Comparison of ENCODE assay signal across 8 cellular contexts in genomic region chr1:19799877-19800804, GRCh38. TPM values are rescaled to one million over a fixed set of nuclear protein-coding genes. Genes with fewer than 3 reads are reported as not detected.
A peak's percentile ranks its signal among the peaks of the same experiment; 100 is the strongest.
DNase-seq lines count a peak whose midpoint lies in the region; ATAC-seq and TF ChIP-seq lines count a peak whose summit lies in the region.

Gene TMCO4 (minus strand): TSS chr1:19799916. CDS start chr1:19780758, 19,158 bp downstream.

- peaks cover 8% of the 10 kb centered on the region for H3K79me1 ChIP-seq in mesenchymal stem cell (replicated peaks; ENCODE audit: low read length, poor library complexity, severe bottlenecking)

- peak within 1 kb of the TSS; percentile 77 for H3K4me3 ChIP-seq in endodermal cell (ENCODE audit: low read length)
- H3K4me3 ChIP-seq in mesenchymal stem cell (ENCODE audit: insufficient read depth in 1 of 2, low read depth in 1 of 2, low read length in 2 of 2): peak within 1 kb of the TSS; percentile 67 to 82

- peak within 1 kb of the TSS; percentile 84 for H2BK15ac ChIP-seq in mesenchymal stem cell (ENCODE audit: low read depth, poor library complexity, severe bottlenecking)

- peak within 1 kb of the TSS; percentile 60 for H2AK5ac ChIP-seq in mesenchymal stem cell (ENCODE audit: low read length, severe bottlenecking)

- no peaks in the 10 kb centered on the region for H3K9me3 Mint-ChIP-seq in endodermal cell

- peaks cover 11% of the 10 kb centered on the region for H3K4me1 Mint-ChIP-seq in endodermal cell

- no peaks in the 10 kb centered on the region for H3K36me3 Mint-ChIP-seq in endodermal cell (ENCODE audit: low read depth)

- ATAC-seq in GM21576 (IDR thresholded peaks at IDR 0.05; ENCODE audit: unreplicated experiment): no peak

- H3K27me3 ChIP-seq in endodermal cell (ENCODE audit: control insufficient read depth, insufficient read depth, low read length, poor library complexity, severe bottlenecking) (peaks cover 34% of the 10 kb centered on the region), mesenchymal stem cell (ENCODE audit: control insufficient read depth in 1 of 2, insufficient read depth in 1 of 2, low read length in 2 of 2) (no peaks in the 10 kb centered on the region)

- no peak within 1 kb of the TSS for H3K9ac ChIP-seq in endodermal cell (ENCODE audit: extremely low read depth, low read length, poor library complexity, severe bottlenecking)
- peak within 1 kb of the TSS; percentile 88 for H3K9ac ChIP-seq in mesenchymal stem cell (ENCODE audit: low read length)

- peak within 1 kb of the TSS; percentile 71 for H4K8ac ChIP-seq in mesenchymal stem cell (ENCODE audit: low read length)

- H2BK12ac ChIP-seq in mesenchymal stem cell (ENCODE audit: low read length in 2 of 2): peak within 1 kb of the TSS in 1 of 2 experiments; percentile 92

- TF ChIP-seq CTCF in endodermal cell (conservative IDR thresholded peaks at IDR 0.05): no peak

- H3K27me3 Mint-ChIP-seq in endodermal cell (ENCODE audit: insufficient read depth): peaks cover 26% of the 10 kb centered on the region

- peak within 1 kb of the TSS; percentile 55 for H3K4me3 Mint-ChIP-seq in endodermal cell

- H2BK120ac ChIP-seq in mesenchymal stem cell (ENCODE audit: low read depth, low read length): peak within 1 kb of the TSS; percentile 95

- H3K4me1 ChIP-seq in endodermal cell (ENCODE audit: control insufficient read depth, insufficient read depth, low read length): no peaks in the 10 kb centered on the region
- peaks cover 22% of the 10 kb centered on the region for H3K4me1 ChIP-seq in mesenchymal stem cell (ENCODE audit: control insufficient read depth, insufficient read depth, low read depth, low read length)

- peak within 1 kb of the TSS; percentile 85 for H4K91ac ChIP-seq in mesenchymal stem cell (ENCODE audit: low read length)

- H3K14ac ChIP-seq in mesenchymal stem cell (ENCODE audit: low read length in 2 of 2): peak within 1 kb of the TSS in 1 of 2 experiments; percentile 72

- 17 to 46% methylated on average over 18 to 65 of the region's 65 CpGs for WGBS in endodermal cell (ENCODE audit: insufficient coverage in 1 of 2, insufficient read length in 1 of 2), 2 experiments
- WGBS in mesenchymal stem cell: 16% methylated on average over 46 of the region's 65 CpGs

- H2BK5ac ChIP-seq in mesenchymal stem cell (ENCODE audit: low read depth, low read length, poor library complexity, severe bottlenecking): peak within 1 kb of the TSS; percentile 84

- H3K4ac ChIP-seq in mesenchymal stem cell (ENCODE audit: low read depth in 1 of 2, low read length in 2 of 2): peak within 1 kb of the TSS; percentile 79 to 81

- H3K9me3 ChIP-seq in endodermal cell (ENCODE audit: control insufficient read depth, low read length) (no peaks in the 10 kb centered on the region), mesenchymal stem cell (ENCODE audit: control insufficient read depth, low read length) (no peaks in the 10 kb centered on the region)

- H3K23ac ChIP-seq in mesenchymal stem cell (ENCODE audit: low read length in 2 of 2): peak within 1 kb of the TSS in 1 of 2 experiments; percentile 9

- peak within 1 kb of the TSS; percentile 84 to 95 for H3K18ac ChIP-seq in mesenchymal stem cell (ENCODE audit: low read depth in 1 of 2, low read length in 2 of 2)

- H3K4me2 ChIP-seq in mesenchymal stem cell (ENCODE audit: low read length, poor library complexity, severe bottlenecking): peak within 1 kb of the TSS; percentile 78

- H3K27ac ChIP-seq in endodermal cell (ENCODE audit: low read depth, low read length) (no peak within 1 kb of the TSS), mesenchymal stem cell (ENCODE audit: low read length, poor library complexity, severe bottlenecking) (peak within 1 kb of the TSS; percentile 73)

- peak; percentile 88 for DNase-seq in EH (ENCODE audit: low read depth)
- peak; percentile 73 for DNase-seq in HCEC 1CT
- peak; percentile 24 for DNase-seq in NCI-H2227 treated with DMSO at 0.1 percent for 48 hours (lab: John Stamatoyannopoulos, UW)
- DNase-seq in activated CD8-positive, alpha-beta memory T cell treated with anti-CD3 and anti-CD28 coated beads for 24 hours: peak; percentile 87
- DNase-seq in endodermal cell: peak; percentile 72
- DNase-seq in mesenchymal stem cell: peak; percentile 92
- DNase-seq in stimulated activated CD8-positive, alpha-beta memory T cell treated with anti-CD3 and anti-CD28 coated beads, Interleukin-15, amount 100 ng/mL, for 24 hours (ENCODE audit: low read depth): peak; percentile 19

- H3K36me3 ChIP-seq in endodermal cell (ENCODE audit: control insufficient read depth, insufficient read depth, low read length): no peaks in the 10 kb centered on the region
- H3K36me3 ChIP-seq in mesenchymal stem cell (ENCODE audit: control insufficient read depth in 1 of 2, insufficient read depth in 2 of 2, low read depth in 1 of 2, low read length in 2 of 2): peaks cover 0 to 11% of the 10 kb centered on the region in 2 experiments

- no peak within 1 kb of the TSS for H3K27ac Mint-ChIP-seq in endodermal cell

- peak within 1 kb of the TSS; percentile 73 for H2AFZ ChIP-seq in mesenchymal stem cell (ENCODE audit: low read depth, low read length)

RNA-seq across cellular contexts. Expression of gene TMCO4, which starts in this region (rescaled TPM):
- 1 to 10 TPM; 6.2 to 6.6 TPM for total RNA-seq in endodermal cell
- 0.78 TPM for polyA plus RNA-seq in endodermal cell (2013, experiment 1 of 2)
- 0.50 TPM for polyA plus RNA-seq in endodermal cell (2013, experiment 2 of 2)
- 8.1 TPM for polyA plus RNA-seq in mesenchymal stem cell (2013, experiment 1 of 2)
- 7.6 TPM for polyA plus RNA-seq in mesenchymal stem cell (2013, experiment 2 of 2)

Comparison
In these comparisons a context has a peak if more than half of its experiments do, and no peak if none do; other contexts are left out.
1. DNase-seq: peak in every context shown above with its lines; median percentile 92 in mesenchymal stem cell; 88 in EH; 87 in activated CD8-positive, alpha-beta memory T cell treated with anti-CD3 and anti-CD28 coated beads for 24 hours; 73 in HCEC 1CT; 72 in endodermal cell; 24 in NCI-H2227 treated with DMSO at 0.1 percent for 48 hours; 19 in stimulated activated CD8-positive, alpha-beta memory T cell treated with anti-CD3 and anti-CD28 coated beads, Interleukin-15, amount 100 ng/mL, for 24 hours.